1 cellular context compared by ENCODE assay signal in the genomic region with DNA sequence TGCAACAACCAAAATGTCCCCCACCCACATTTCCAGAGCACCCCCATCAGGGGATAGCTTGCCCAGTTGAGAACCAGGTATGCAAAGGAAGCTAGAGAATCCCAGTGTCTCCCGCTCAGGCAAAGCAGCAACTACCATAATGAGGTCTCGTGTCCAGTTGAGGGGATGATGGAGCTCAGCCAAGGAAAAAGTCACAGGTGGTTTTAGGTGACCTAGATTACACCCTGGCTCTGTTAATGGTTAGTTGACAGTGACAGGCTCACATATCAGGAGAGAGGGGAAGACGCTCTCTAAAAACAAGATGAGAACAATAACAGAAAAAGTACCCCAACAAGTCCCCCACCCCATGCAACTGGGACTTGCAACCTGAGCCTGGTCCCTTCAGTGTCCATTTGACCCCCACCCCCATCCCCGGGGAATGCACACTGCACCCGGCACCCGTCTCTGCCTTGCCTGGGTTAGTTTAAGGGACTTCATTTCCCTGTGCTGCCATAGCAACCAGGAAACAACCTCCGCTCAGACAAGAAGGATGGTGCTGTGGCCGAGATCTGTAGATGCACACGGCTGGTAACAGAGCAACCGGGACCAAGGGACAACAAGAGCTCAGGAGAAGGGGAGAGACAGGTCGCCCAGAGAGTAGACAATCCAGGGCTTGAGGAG.
TF ChIP-seq lines count a peak whose summit lies in the region.

A gene (plus strand): TSS at position 519 of the 660 bp plus-strand sequence. CDS start 373 bp downstream, outside the sequence.

TF ChIP-seq in SK-N-SH treated with all-trans-retinoic acid at 6 μM for 48 hours, 23 proteins besides CTCF, POLR2A, EP300 and RAD21 (continued from another document):
- TF ChIP-seq, protein P1, sequence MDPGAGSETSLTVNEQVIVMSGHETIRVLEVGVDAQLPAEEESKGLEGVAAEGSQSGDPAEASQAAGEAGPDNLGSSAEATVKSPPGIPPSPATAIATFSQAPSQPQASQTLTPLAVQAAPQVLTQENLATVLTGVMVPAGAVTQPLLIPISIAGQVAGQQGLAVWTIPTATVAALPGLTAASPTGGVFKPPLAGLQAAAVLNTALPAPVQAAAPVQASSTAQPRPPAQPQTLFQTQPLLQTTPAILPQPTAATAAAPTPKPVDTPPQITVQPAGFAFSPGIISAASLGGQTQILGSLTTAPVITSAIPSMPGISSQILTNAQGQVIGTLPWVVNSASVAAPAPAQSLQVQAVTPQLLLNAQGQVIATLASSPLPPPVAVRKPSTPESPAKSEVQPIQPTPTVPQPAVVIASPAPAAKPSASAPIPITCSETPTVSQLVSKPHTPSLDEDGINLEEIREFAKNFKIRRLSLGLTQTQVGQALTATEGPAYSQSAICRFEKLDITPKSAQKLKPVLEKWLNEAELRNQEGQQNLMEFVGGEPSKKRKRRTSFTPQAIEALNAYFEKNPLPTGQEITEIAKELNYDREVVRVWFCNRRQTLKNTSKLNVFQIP (CRISPR knock-in tag; IDR thresholded peaks at IDR 0.05; ENCODE audit: borderline replicate concordance, low read depth): no peak
- TF ChIP-seq SNAI2 (CRISPR knock-in tag; IDR thresholded peaks at IDR 0.05) (no peak), TCF4 (CRISPR knock-in tag; IDR thresholded peaks at IDR 0.05; ENCODE audit: borderline replicate concordance) (no peak), OSR1 (CRISPR knock-in tag; IDR thresholded peaks at IDR 0.05) (no peak), ZC3H10 (CRISPR knock-in tag; IDR thresholded peaks at IDR 0.05) (no peak), ZNF70 (CRISPR knock-in tag; IDR thresholded peaks at IDR 0.05) (no peak)
- TF ChIP-seq, protein P2, sequence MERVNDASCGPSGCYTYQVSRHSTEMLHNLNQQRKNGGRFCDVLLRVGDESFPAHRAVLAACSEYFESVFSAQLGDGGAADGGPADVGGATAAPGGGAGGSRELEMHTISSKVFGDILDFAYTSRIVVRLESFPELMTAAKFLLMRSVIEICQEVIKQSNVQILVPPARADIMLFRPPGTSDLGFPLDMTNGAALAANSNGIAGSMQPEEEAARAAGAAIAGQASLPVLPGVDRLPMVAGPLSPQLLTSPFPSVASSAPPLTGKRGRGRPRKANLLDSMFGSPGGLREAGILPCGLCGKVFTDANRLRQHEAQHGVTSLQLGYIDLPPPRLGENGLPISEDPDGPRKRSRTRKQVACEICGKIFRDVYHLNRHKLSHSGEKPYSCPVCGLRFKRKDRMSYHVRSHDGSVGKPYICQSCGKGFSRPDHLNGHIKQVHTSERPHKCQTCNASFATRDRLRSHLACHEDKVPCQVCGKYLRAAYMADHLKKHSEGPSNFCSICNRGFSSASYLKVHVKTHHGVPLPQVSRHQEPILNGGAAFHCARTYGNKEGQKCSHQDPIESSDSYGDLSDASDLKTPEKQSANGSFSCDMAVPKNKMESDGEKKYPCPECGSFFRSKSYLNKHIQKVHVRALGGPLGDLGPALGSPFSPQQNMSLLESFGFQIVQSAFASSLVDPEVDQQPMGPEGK (CRISPR knock-in tag; IDR thresholded peaks at IDR 0.05; ENCODE audit: borderline replicate concordance): no peak
